In genomic region chr1:201888282-201889033, GRCh38 we compare ENCODE assay signal across 8 cellular contexts. TPM values are rescaled to one million over a fixed set of nuclear protein-coding genes. Genes with fewer than 3 reads are reported as not detected.
DNase-seq lines count a peak whose midpoint lies in the region; ATAC-seq and TF ChIP-seq lines count a peak whose summit lies in the region.

Gene SHISA4, plus strand, starts transcription at chr1:201888898. Its CDS starts 97 bp downstream, at chr1:201888995.

- H3K4me2 ChIP-seq in skeletal muscle satellite cell (ENCODE audit: low read length), result peak within 1 kb of the TSS; percentile 96

- peak; percentile 59 for ATAC-seq in RWPE2 (ENCODE audit: low read depth)
- ATAC-seq in GM19395 (IDR thresholded peaks at IDR 0.05; ENCODE audit: unreplicated experiment), result no peak
- no peak for ATAC-seq in HG03378 (IDR thresholded peaks at IDR 0.05; ENCODE audit: unreplicated experiment)

- H3K9ac ChIP-seq in colonic mucosa (ENCODE audit: low read depth in 2 of 2, low read length in 2 of 2) (peak within 1 kb of the TSS; percentile 52 to 64), skeletal muscle satellite cell (ENCODE audit: low read depth, low read length) (peak within 1 kb of the TSS; percentile 86)

- H3K27me3 ChIP-seq in RWPE2 (ENCODE audit: insufficient read depth, poor library complexity, severe bottlenecking) (no peaks in the 10 kb centered on the region), colonic mucosa (peaks cover 12% of the 10 kb centered on the region), skeletal muscle satellite cell (ENCODE audit: control insufficient read depth, insufficient read depth, low read length) (no peaks in the 10 kb centered on the region)

- H3K4me3 ChIP-seq in RWPE2 (ENCODE audit: severe bottlenecking) (peak within 1 kb of the TSS; percentile 31), colonic mucosa (peak within 1 kb of the TSS; percentile 66), skeletal muscle satellite cell (ENCODE audit: low read length) (peak within 1 kb of the TSS; percentile 90)

- H3K27ac ChIP-seq in RWPE2 (ENCODE audit: poor library complexity, severe bottlenecking) (no peak within 1 kb of the TSS), colonic mucosa (no peak within 1 kb of the TSS)

- intact Hi-C loops in colonic mucosa (cut with DNase I), result no loop called here

- H3K36me3 ChIP-seq in RWPE2 (ENCODE audit: low read depth) (no peaks in the 10 kb centered on the region), colonic mucosa (no peaks in the 10 kb centered on the region), skeletal muscle satellite cell (ENCODE audit: insufficient read depth, low read length) (no peaks in the 10 kb centered on the region)

- TF ChIP-seq CTCF in RWPE2 (IDR thresholded peaks at IDR 0.05; ENCODE audit: poor library complexity, severe bottlenecking) (no peak), colonic mucosa (IDR thresholded peaks at IDR 0.05) (no peak)

- DNase-seq in stimulated activated CD4-positive, alpha-beta T cell treated with anti-CD3 and anti-CD28 coated beads, Interleukin-15, amount 100 ng/mL, for 24 hours, result peak; percentile 28
- no peak for DNase-seq in stimulated activated CD4-positive, alpha-beta T cell treated with anti-CD3 and anti-CD28 coated beads, Interleukin-4, amount 100 ng/mL, for 24 hours
- DNase-seq in RWPE2 (ENCODE audit: low spot score) (peak; percentile 58), colonic mucosa (peak; percentile 54), kidney glomerular epithelial cell (lab: John Stamatoyannopoulos, UW) (peak; percentile 60)

- no peaks in the 10 kb centered on the region for H3K9me3 ChIP-seq in RWPE2 (ENCODE audit: severe bottlenecking)
- H3K9me3 ChIP-seq in colonic mucosa, result no peaks in the 10 kb centered on the region
- no peaks in the 10 kb centered on the region for H3K9me3 ChIP-seq in skeletal muscle satellite cell (replicated peaks; ENCODE audit: low read length)

- peaks cover 13% of the 10 kb centered on the region for H3K4me1 ChIP-seq in RWPE2 (ENCODE audit: insufficient read depth, poor library complexity, severe bottlenecking)
- peaks cover 5% of the 10 kb centered on the region for H3K4me1 ChIP-seq in colonic mucosa
- H3K4me1 ChIP-seq in skeletal muscle satellite cell (ENCODE audit: control insufficient read depth, insufficient read depth, low read length), result peaks cover 40% of the 10 kb centered on the region

RNA-seq across cellular contexts. Expression of gene SHISA4, which starts in this region (rescaled TPM):
- 1 to 10 TPM; 2.0 to 3.9 TPM for total RNA-seq in colonic mucosa
- 4.8 and 6.6 TPM in 2 replicates for total RNA-seq in skeletal muscle satellite cell (2012; rRNA removed)

Comparison
In these comparisons a context has a peak if more than half of its experiments do, and no peak if none do; other contexts are left out.
1. H3K4me3 ChIP-seq: peak in every context shown above with its lines; median percentile 90 in skeletal muscle satellite cell; 66 in colonic mucosa; 31 in RWPE2.